ENCODE assay signal across 29 cellular contexts in the genomic region with DNA sequence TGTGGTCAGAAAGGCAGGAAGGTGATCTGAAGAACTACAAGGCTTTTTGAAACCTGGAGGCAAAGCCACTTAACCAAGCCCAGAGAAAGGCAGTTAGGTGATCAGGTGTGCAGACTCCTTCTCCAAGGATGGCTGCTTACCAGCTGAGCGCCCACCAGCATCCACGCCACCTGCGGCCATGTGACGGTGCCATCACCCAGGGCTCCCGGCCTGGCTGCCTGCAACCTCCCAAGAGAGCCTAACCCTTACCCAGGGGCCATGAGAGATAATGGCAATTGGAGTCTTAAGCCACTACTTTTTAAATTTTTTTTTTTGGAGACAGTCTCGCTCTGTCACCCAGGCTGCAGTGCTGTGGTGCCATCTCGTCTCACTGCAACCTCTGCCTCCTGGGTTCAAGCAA.
"Had no signal": no experiment of that assay in that cellular context is flagged by ENCODE, and none has a peak within 500 bp of the region (broad histone marks: within the 10 kb centered on the region; RNA-seq: fewer than 3 reads in every experiment).

No MANE protein-coding gene starts in this region.

- H3K36me3 Mint-ChIP-seq: naive thymus-derived CD8-positive, alpha-beta T cell; natural killer cell treated with Interleukin-12 subunit alpha and Interleukin-12 subunit beta and Interleukin-15 and Interleukin-18, amount 100 ng/mL, for 72 hours; neural progenitor cell; stimulated activated naive B cell treated with anti-CD40 and anti-IgM and Interleukin-4, amounts not matched to agents 10 μg/mL and 1 μg/mL and 100 μg/mL, for 72 hours had no signal

- H3K4me1 Mint-ChIP-seq: naive B cell, nephron progenitor cell had no signal

- H3K4me1 ChIP-seq: parathyroid adenoma, psoas muscle, right lobe of liver, sigmoid colon, stomach, thyroid gland, tibial nerve, upper lobe of left lung, vagina had no signal

- H3K79me2 ChIP-seq: parathyroid adenoma had no signal

- H3K27ac Mint-ChIP-seq: natural killer cell treated with Interleukin-12 subunit alpha and Interleukin-12 subunit beta and Interleukin-15 and Interleukin-18, amount 100 ng/mL, for 72 hours; progenitor cell of endocrine pancreas; stimulated activated naive B cell treated with anti-CD40 and anti-IgM and Interleukin-4, amounts not matched to agents 10 μg/mL and 1 μg/mL and 100 μg/mL, for 72 hours; stimulated activated naive CD8-positive, alpha-beta T cell treated with anti-CD3 and anti-CD28 coated beads, Interleukin-15, Interleukin-2, amounts not matched to agents 100 ng/mL and 50 ng/mL, for 24 hours had no signal

- H2AFZ ChIP-seq: neural progenitor cell, parathyroid adenoma had no signal

- H3K4me3 ChIP-seq: neural progenitor cell, ovary, psoas muscle, right lobe of liver, sigmoid colon, stomach, thoracic aorta, thyroid gland, tibial nerve, upper lobe of left lung, vagina had no signal

- FAIRE-seq: small intestine, urothelium cell line had no signal

- H3K36me3 ChIP-seq: neural progenitor cell, ovary, right lobe of liver, sigmoid colon, stomach, thoracic aorta, thyroid gland, tibial nerve, upper lobe of left lung, vagina had no signal

- H3K9me3 Mint-ChIP-seq: natural killer cell treated with Interleukin-12 subunit alpha and Interleukin-12 subunit beta and Interleukin-15 and Interleukin-18, amount 100 ng/mL, for 72 hours; neural progenitor cell had no signal

- ATAC-seq: naive thymus-derived CD8-positive, alpha-beta T cell; natural killer cell treated with Interleukin-12 subunit alpha and Interleukin-12 subunit beta and Interleukin-15 and Interleukin-18, amount 100 ng/mL, for 72 hours; psoas muscle; right lobe of liver; stimulated activated naive B cell treated with anti-CD40 and anti-IgM and Interleukin-4, amounts not matched to agents 10 μg/mL and 1 μg/mL and 100 μg/mL, for 72 hours had no signal

- H3K27me3 ChIP-seq: neural progenitor cell, ovary, right lobe of liver, sigmoid colon, stomach, thyroid gland, tibial nerve, upper lobe of left lung, vagina had no signal

- H3K9me3 ChIP-seq: ovary, psoas muscle, right lobe of liver, sigmoid colon, stomach, thoracic aorta, thyroid gland, upper lobe of left lung, vagina had no signal

- H3K27ac ChIP-seq: neural progenitor cell, ovary, parathyroid adenoma, psoas muscle, right lobe of liver, sigmoid colon, stomach, thoracic aorta, thyroid gland, tibial nerve, upper lobe of left lung, vagina had no signal

- DNase-seq: naive B cell; naive thymus-derived CD8-positive, alpha-beta T cell; nephron progenitor cell; occipital lobe; ovary; psoas muscle; right lobe of liver; sigmoid colon; small intestine; stimulated activated CD4-positive, alpha-beta T cell treated with anti-CD3 and anti-CD28 coated beads, Interleukin-15, amount 100 ng/mL, for 24 hours; stimulated activated CD4-positive, alpha-beta T cell treated with anti-CD3 and anti-CD28 coated beads, Interleukin-2, amount 100 ng/mL, for 24 hours; stimulated activated CD4-positive, alpha-beta T cell treated with anti-CD3 and anti-CD28 coated beads, Interleukin-2, amount 100 ng/mL, for 48 hours; stimulated activated CD4-positive, alpha-beta T cell treated with anti-CD3 and anti-CD28 coated beads, Interleukin-4, amount 100 ng/mL, for 4 hours; stimulated activated CD8-positive, alpha-beta memory T cell treated with anti-CD3 and anti-CD28 coated beads, Interleukin-4, amount 100 ng/mL, for 48 hours; stimulated activated naive B cell treated with anti-CD40 and anti-IgM and Interleukin-4, amounts not matched to agents 10 μg/mL and 1 μg/mL and 100 μg/mL, for 72 hours; stimulated activated naive CD4-positive, alpha-beta T cell treated with Interleukin-2 at 50 U/mL for 16 hours; stomach; thyroid gland; trophoblast cell; upper lobe of left lung had no signal

- H3K4me2 ChIP-seq: neural progenitor cell had no signal

- H3K9ac ChIP-seq: neural progenitor cell, parathyroid adenoma had no signal

- H3K4me3 Mint-ChIP-seq: naive B cell; naive thymus-derived CD8-positive, alpha-beta T cell; natural killer cell treated with Interleukin-12 subunit alpha and Interleukin-12 subunit beta and Interleukin-15 and Interleukin-18, amount 100 ng/mL, for 72 hours; nephron progenitor cell; neural progenitor cell; stimulated activated naive B cell treated with anti-CD40 and anti-IgM and Interleukin-4, amounts not matched to agents 10 μg/mL and 1 μg/mL and 100 μg/mL, for 72 hours; stimulated activated naive CD8-positive, alpha-beta T cell treated with anti-CD3 and anti-CD28 coated beads, Interleukin-15, Interleukin-2, amounts not matched to agents 100 ng/mL and 50 ng/mL, for 24 hours had no signal
